Comparison of ENCODE assay signal across 8 cellular contexts in genomic region chr17:40647549-40648325, GRCh38. TPM values are rescaled to one million over a fixed set of nuclear protein-coding genes. Genes with fewer than 3 reads are reported as not detected.
DNase-seq lines count a peak whose midpoint lies in the region; ATAC-seq and TF ChIP-seq lines count a peak whose summit lies in the region.

Gene SMARCE1 (minus strand): TSS chr17:40647818. CDS start chr17:40645802, 2,016 bp downstream.

- H3K27me3 ChIP-seq in lung (ENCODE audit: control insufficient read depth, insufficient read depth) = no peaks in the 10 kb centered on the region

- peaks cover 4 to 5% of the 10 kb centered on the region in 2 donors for H3K4me1 ChIP-seq in lung (ENCODE audit: control insufficient read depth in 2 of 2, insufficient read depth in 2 of 2, low read length in 2 of 2)

- no peaks in the 10 kb centered on the region for H3K9me3 ChIP-seq in lung (ENCODE audit: control insufficient read depth in 2 of 2, insufficient read depth in 1 of 2, low read length in 1 of 2)

- H3K27ac ChIP-seq in lung (ENCODE audit: low read depth in 1 of 2, low read length in 1 of 2) = peak within 1 kb of the TSS; percentile 96 to 98

- ATAC-seq in GM19035 (IDR thresholded peaks at IDR 0.05; ENCODE audit: unreplicated experiment) = peak; percentile 65
- peak; percentile 65 for ATAC-seq in HG03439 (IDR thresholded peaks at IDR 0.05; ENCODE audit: unreplicated experiment)
- peak; percentile 81 for ATAC-seq in lung (ENCODE audit: insufficient read depth, low FRiP score)

- no peaks in the 10 kb centered on the region for H3K36me3 ChIP-seq in lung (ENCODE audit: control insufficient read depth in 2 of 2, insufficient read depth in 2 of 2, low read length in 2 of 2)

- 0 to 1% methylated on average over 60 to 61 of the region's 61 CpGs for whole genome bisulfite sequencing in lung, 2 donors

- DNase-seq in AG08395 (ENCODE audit: low spot score) (peak; percentile 71), NCI-H774 (lab: John Stamatoyannopoulos, UW) (peak; percentile 87), lung (ENCODE audit: low spot score) (peak; percentile 60)
- DNase-seq in activated CD8-positive, alpha-beta memory T cell treated with anti-CD3 and anti-CD28 coated beads for 1 hour (ENCODE audit: extremely low read depth in 1 of 2, low read depth in 1 of 2) = peak; percentile 45 to 51
- DNase-seq in effector CD4-positive, alpha-beta T cell = peak; percentile 58
- DNase-seq in stimulated activated CD4-positive, alpha-beta T cell treated with anti-CD3 and anti-CD28 coated beads, TNF-alpha, amount 100 ng/mL, for 1 hour (ENCODE audit: low read depth in 3 of 3, low spot score in 1 of 3) = peak; percentile 29 to 60 (median 48)

- peak within 1 kb of the TSS; percentile 99 for H3K4me3 ChIP-seq in lung

- no peak for TF ChIP-seq CTCF in lung (IDR thresholded peaks at IDR 0.05; ENCODE audit: control extremely low read depth, extremely low read depth)

RNA-seq across cellular contexts. Expression of gene SMARCE1, which starts in this region (rescaled TPM):
- 100 to 1,000 TPM in 1 of 2 donors, 10 to 100 TPM in 1; 76.4 to 137 TPM for total RNA-seq in lung
- 10 to 100 TPM; 55.2 to 58.1 TPM for polyA plus RNA-seq in lung

Comparison
In these comparisons a context has a peak if more than half of its experiments do, and no peak if none do; other contexts are left out.
1. Peak in every context shown above with its lines: DNase-seq, ATAC-seq, H3K4me3 ChIP-seq and H3K27ac ChIP-seq.